9 cellular contexts compared by ENCODE assay signal in genomic region chr9:90774682-90775081, GRCh38. TPM values are rescaled to one million over a fixed set of nuclear protein-coding genes. Genes with fewer than 3 reads are reported as not detected.
DNase-seq lines count a peak whose midpoint lies in the region; ATAC-seq and TF ChIP-seq lines count a peak whose summit lies in the region.
"Had no signal": no experiment of that assay in that cellular context is flagged by ENCODE, and none has a peak within 500 bp of the region (broad histone marks: within the 10 kb centered on the region; RNA-seq: fewer than 3 reads in every experiment).

No MANE protein-coding gene starts in this region.

- no peaks in the 10 kb centered on the region for H3K9me3 Mint-ChIP-seq in activated B cell treated with CpG ODN at 0.5 μM for 24 hours

- intact Hi-C loops in activated B cell treated with CpG ODN at 0.5 μM for 24 hours (cut with micrococcal nuclease) = loop anchor here (1.0 to 5.0 kb wide), 6 partner anchors 14 to 632 kb away; no protein-coding TSS in a partner anchor

- H3K4me3 Mint-ChIP-seq in activated B cell treated with CpG ODN at 0.5 μM for 24 hours = peak overlapping the region; percentile 25

- no peaks in the 10 kb centered on the region for H3K27me3 Mint-ChIP-seq in activated B cell treated with CpG ODN at 0.5 μM for 24 hours

- peak overlapping the region; percentile 65 for H3K27ac Mint-ChIP-seq in activated B cell treated with CpG ODN at 0.5 μM for 24 hours

- ATAC-seq in HG03432 (IDR thresholded peaks at IDR 0.05; ENCODE audit: unreplicated experiment) (peak; percentile 85), activated B cell treated with CpG ODN at 0.5 μM for 24 hours (ENCODE audit: low read depth) (peak; percentile 72)

- H3K36me3 Mint-ChIP-seq in activated B cell treated with CpG ODN at 0.5 μM for 24 hours (ENCODE audit: low read depth) = no peaks in the 10 kb centered on the region

- peak; percentile 39 for DNase-seq in GM20000 (ENCODE audit: low spot score)
- DNase-seq in activated B cell treated with CpG ODN at 0.5 μM for 24 hours = peak; percentile 28
- no peak for DNase-seq in DMS79 treated with DMSO at 0.1 percent for 48 hours (lab: John Stamatoyannopoulos, UW)
- DNase-seq in stimulated activated naive CD4-positive, alpha-beta T cell treated with Interleukin-2 at 50 U/mL for 16 hours (lab: John Stamatoyannopoulos, UW) = no peak
- DNase-seq in NCI-H2081 treated with DMSO at 0.1 percent for 48 hours (lab: John Stamatoyannopoulos, UW) = no peak
- DNase-seq in NCI-H345 treated with DMSO at 0.1 percent for 48 hours (lab: John Stamatoyannopoulos, UW; ENCODE audit: unreplicated experiment) = no peak

- CTCF ChIA-PET in activated B cell treated with CpG ODN at 0.5 μM for 24 hours (lab: Charles Lee) = interaction anchor here (0.6 to 2.2 kb wide), 15 partner anchors 9 to 1848 kb away, joined by 3 to 9 read pairs (median 4); no protein-coding TSS in a partner anchor

- TF ChIP-seq CTCF in GM12874 (IDR thresholded peaks at IDR 0.05; ENCODE audit: insufficient read depth, low read depth, low read length) (peak; percentile 41; the same call in 1 of the 2 replicates), GM20000 (IDR thresholded peaks at IDR 0.05; ENCODE audit: extremely low read depth, missing control alignments) (no peak), activated B cell treated with CpG ODN at 0.5 μM for 24 hours (IDR thresholded peaks at IDR 0.05) (no peak)

- H3K4me1 Mint-ChIP-seq in activated B cell treated with CpG ODN at 0.5 μM for 24 hours = peaks cover 55% of the 10 kb centered on the region

- POLR2A ChIA-PET in activated B cell treated with CpG ODN at 0.5 μM for 24 hours (lab: Charles Lee) = interaction anchor here (0.7 to 3.0 kb wide), 15 partner anchors 8 to 107 kb away, joined by 3 to 17 read pairs (median 4); partner anchors contain the start of gene SYK

RNA-seq across cellular contexts. Expression of gene SYK, which starts 26.9 kb away (rescaled TPM):
- total RNA-seq in activated B cell treated with CpG ODN at 0.5 μM for 24 hours = 222 and 237 TPM in 2 replicates
- total RNA-seq: fibroblast of lung had no signal

Comparison
In these comparisons a context has a peak if more than half of its experiments do, and no peak if none do; other contexts are left out.
1. DNase-seq: peak in GM20000 (single experiment) and activated B cell treated with CpG ODN at 0.5 μM for 24 hours (single experiment); none in DMS79 treated with DMSO at 0.1 percent for 48 hours (single experiment), stimulated activated naive CD4-positive, alpha-beta T cell treated with Interleukin-2 at 50 U/mL for 16 hours (single experiment), NCI-H2081 treated with DMSO at 0.1 percent for 48 hours (single experiment) and NCI-H345 treated with DMSO at 0.1 percent for 48 hours (single experiment).